Comparison of ENCODE assay signal across 8 cellular contexts in genomic region chr1:216310776-216311175, GRCh38.
DNase-seq lines count a peak whose midpoint lies in the region; ATAC-seq, FAIRE-seq and TF ChIP-seq lines count a peak whose summit lies in the region.

No MANE protein-coding gene starts in this region.

- H2AFZ ChIP-seq in OCI-LY3 (ENCODE audit: low read depth, low read length): no peak overlapping the region

- H3K4me3 ChIP-seq in OCI-LY3 (ENCODE audit: low read length): no peak overlapping the region
- no peak overlapping the region for H3K4me3 ChIP-seq in fibroblast of pulmonary artery (replicated peaks; ENCODE audit: low read depth, low read length)
- H3K4me3 ChIP-seq in coronary artery: no peak overlapping the region

- no peak for FAIRE-seq in GM19239 (lab: Jason Lieb, UNC)

- peak; percentile 58 for TF ChIP-seq CTCF in OCI-LY3 (IDR thresholded peaks at IDR 0.05; ENCODE audit: low read depth, low read length)
- TF ChIP-seq CTCF in fibroblast of pulmonary artery (IDR thresholded peaks at IDR 0.05; ENCODE audit: low read length, missing control alignments): peak; percentile 67
- TF ChIP-seq CTCF in coronary artery (IDR thresholded peaks at IDR 0.05): no peak

- ATAC-seq in HG03103 (IDR thresholded peaks at IDR 0.05; ENCODE audit: low read depth, unreplicated experiment) (peak; percentile 53), HG03097 (IDR thresholded peaks at IDR 0.05; ENCODE audit: low FRiP score, unreplicated experiment) (no peak)

- DNase-seq in DMS53 treated with DMSO at 0.1 percent for 48 hours (lab: John Stamatoyannopoulos, UW; ENCODE audit: unreplicated experiment): peak; percentile 77
- peak; percentile 65 for DNase-seq in fibroblast of pulmonary artery (ENCODE audit: low read depth)
- DNase-seq in coronary artery (ENCODE audit: low spot score): no peak
- no peak for DNase-seq in GM19239 (ENCODE audit: insufficient read length, low spot score)
- no peak for DNase-seq in effector CD8-positive, alpha-beta T cell (lab: John Stamatoyannopoulos, UW)

- H3K9me3 ChIP-seq in OCI-LY3 (ENCODE audit: insufficient read depth, low read length): no peaks in the 10 kb centered on the region

- no peaks in the 10 kb centered on the region for H3K4me1 ChIP-seq in OCI-LY3 (ENCODE audit: low read length)

- no peaks in the 10 kb centered on the region for H3K36me3 ChIP-seq in OCI-LY3 (replicated peaks; ENCODE audit: low read depth, low read length)

- no peaks in the 10 kb centered on the region for H3K79me2 ChIP-seq in OCI-LY3 (ENCODE audit: low read length)

- H3K27ac ChIP-seq in OCI-LY3 (ENCODE audit: low read length) (no peak overlapping the region), coronary artery (no peak overlapping the region)

- no peaks in the 10 kb centered on the region for H4K20me1 ChIP-seq in OCI-LY3 (ENCODE audit: insufficient read depth, low read length)

- no peak overlapping the region for H3K4me2 ChIP-seq in OCI-LY3 (ENCODE audit: low read length)

- no peaks in the 10 kb centered on the region for H3K27me3 ChIP-seq in OCI-LY3 (ENCODE audit: low read depth, low read length)

- H3K9ac ChIP-seq in OCI-LY3 (ENCODE audit: low read length): no peak overlapping the region

Comparison
In these comparisons a context has a peak if more than half of its experiments do, and no peak if none do; other contexts are left out.
1. DNase-seq: peak in DMS53 treated with DMSO at 0.1 percent for 48 hours (single experiment) and fibroblast of pulmonary artery (single experiment); none in coronary artery (single experiment), GM19239 (single experiment) and effector CD8-positive, alpha-beta T cell (single experiment).